Comparison of ENCODE assay signal across 8 cellular contexts in genomic region chr6:128600397-128600951, GRCh38.
DNase-seq lines count a peak whose midpoint lies in the region; ATAC-seq and TF ChIP-seq lines count a peak whose summit lies in the region.

No MANE protein-coding gene starts in this region.

- peaks cover 18% of the 10 kb centered on the region for H3K27me3 Mint-ChIP-seq in activated T-cell treated with anti-CD3 and anti-CD28 coated beads, Interleukin-2, amount 50 U/mL, for 24 hours

- H3K36me3 Mint-ChIP-seq in activated T-cell treated with anti-CD3 and anti-CD28 coated beads, Interleukin-2, amount 50 U/mL, for 24 hours (ENCODE audit: low read depth): no peaks in the 10 kb centered on the region

- TF ChIP-seq CTCF in SK-N-SH (IDR thresholded peaks at IDR 0.05) (no peak), gastroesophageal sphincter (IDR thresholded peaks at IDR 0.05) (no peak), lower leg skin (IDR thresholded peaks at IDR 0.05) (no peak)

- POLR2A ChIA-PET in SK-N-SH (lab: Yijun Ruan, JAX): no interaction called here

- H3K27ac ChIP-seq in SK-N-SH (ENCODE audit: low read depth in 2 of 2, low read length in 1 of 2) (peak overlapping the region; percentile 92 to 99), mesodermal cell (ENCODE audit: low read depth, low read length, severe bottlenecking) (peak overlapping the region; percentile 84), gastroesophageal sphincter (no peak overlapping the region)

- no peaks in the 10 kb centered on the region for H3K9me2 ChIP-seq in SK-N-SH

- H2AFZ ChIP-seq in SK-N-SH (ENCODE audit: low read depth): peak overlapping the region; percentile 74

- peaks cover 18% of the 10 kb centered on the region for H3F3A ChIP-seq in SK-N-SH (replicated peaks; ENCODE audit: insufficient read depth)

- no peaks in the 10 kb centered on the region for H3K27me3 ChIP-seq in SK-N-SH (ENCODE audit: insufficient read depth)
- H3K27me3 ChIP-seq in gastroesophageal sphincter: no peaks in the 10 kb centered on the region

- no peaks in the 10 kb centered on the region for H4K20me1 ChIP-seq in SK-N-SH (ENCODE audit: insufficient read depth)

- no peaks in the 10 kb centered on the region for H3K9me3 Mint-ChIP-seq in activated T-cell treated with anti-CD3 and anti-CD28 coated beads, Interleukin-2, amount 50 U/mL, for 24 hours

- H3K36me3 ChIP-seq in SK-N-SH (replicated peaks in 1 of 2; ENCODE audit: control insufficient read depth in 1 of 2, insufficient read depth in 2 of 2, low read length in 1 of 2) (no peaks in the 10 kb centered on the region), mesodermal cell (ENCODE audit: control insufficient read depth, insufficient read depth, low read length) (no peaks in the 10 kb centered on the region), gastroesophageal sphincter (no peaks in the 10 kb centered on the region)

- no peaks in the 10 kb centered on the region for H3K79me2 ChIP-seq in SK-N-SH (ENCODE audit: insufficient read depth)

- DNase-seq in A172 (ENCODE audit: low spot score) (peak; percentile 93), SK-N-SH (peak; percentile 6), lower leg skin (ENCODE audit: low spot score in 2 of 2) (no peak)
- DNase-seq in activated T-cell treated with anti-CD3 and anti-CD28 coated beads, Interleukin-2, amount 50 U/mL, for 24 hours: no peak

- no peaks in the 10 kb centered on the region for H3K9me3 ChIP-seq in SK-N-SH
- no peaks in the 10 kb centered on the region for H3K9me3 ChIP-seq in mesodermal cell (ENCODE audit: control insufficient read depth, low read length)
- no peaks in the 10 kb centered on the region for H3K9me3 ChIP-seq in gastroesophageal sphincter

- CTCF ChIA-PET in SK-N-SH (lab: Yijun Ruan, JAX): no interaction called here

- H3K27ac Mint-ChIP-seq in activated T-cell treated with anti-CD3 and anti-CD28 coated beads, Interleukin-2, amount 50 U/mL, for 24 hours: no peak overlapping the region

- no peak for TF ChIP-seq RAD21 in SK-N-SH (IDR thresholded peaks at IDR 0.05; ENCODE audit: low read length)

- H3K4me3 Mint-ChIP-seq in activated T-cell treated with anti-CD3 and anti-CD28 coated beads, Interleukin-2, amount 50 U/mL, for 24 hours: no peak overlapping the region

- H3K4me2 ChIP-seq in SK-N-SH: peak overlapping the region; percentile 71

- TF ChIP-seq POLR2A in gastroesophageal sphincter (IDR thresholded peaks at IDR 0.05) (no peak), lower leg skin (IDR thresholded peaks at IDR 0.05) (no peak)

- TF ChIP-seq EP300 in SK-N-SH (IDR thresholded peaks at IDR 0.05; ENCODE audit: borderline replicate concordance in 1 of 2, low read depth in 1 of 2, low read length in 1 of 2) (peak; percentile 65 to 95), gastroesophageal sphincter (IDR thresholded peaks at IDR 0.05) (no peak)

- WGBS in SK-N-SH (ENCODE audit: low lambda C conversion rate): 10% methylated on average over 4 of the region's 4 CpGs
- no CpG with 5 or more reads among the region's 4 CpGs for WGBS in mesodermal cell (ENCODE audit: insufficient coverage in 2 of 2), 2 experiments
- 41 to 63% methylated on average over 2 to 4 of the region's 4 CpGs for WGBS in gastroesophageal sphincter (ENCODE audit: low coverage in 1 of 2), 2 donors
- 38 to 49% methylated on average over 4 of the region's 4 CpGs for WGBS in lower leg skin, 2 donors

- intact Hi-C loops in lower leg skin (cut with DNase I; ENCODE audit: low total_unique reads): no loop called here

- H3K4me3 ChIP-seq in SK-N-SH (ENCODE audit: low read depth in 2 of 2, low read length in 1 of 2) (no peak overlapping the region; a peak in 2 of 4 replicates), mesodermal cell (ENCODE audit: extremely low read depth, insufficient read depth, low read length, poor library complexity, severe bottlenecking) (no peak overlapping the region), gastroesophageal sphincter (no peak overlapping the region), lower leg skin (ENCODE audit: low read depth, poor library complexity, severe bottlenecking) (no peak overlapping the region)

- H3K4me1 Mint-ChIP-seq in activated T-cell treated with anti-CD3 and anti-CD28 coated beads, Interleukin-2, amount 50 U/mL, for 24 hours (ENCODE audit: low read depth): peaks cover 45% of the 10 kb centered on the region

- H3K4me1 ChIP-seq in SK-N-SH (ENCODE audit: control insufficient read depth in 1 of 2, insufficient read depth in 2 of 2, low read depth in 1 of 2, low read length in 1 of 2) (peaks cover 0 to 47% of the 10 kb centered on the region in 2 experiments; a peak in 2 of 4 replicates), mesodermal cell (ENCODE audit: control insufficient read depth, insufficient read depth, low read length, poor library complexity, severe bottlenecking) (peaks cover 37% of the 10 kb centered on the region), gastroesophageal sphincter (peaks cover 0 to 1% (median 0%) of the 10 kb centered on the region in 3 donors)

- ATAC-seq in GM18907 (IDR thresholded peaks at IDR 0.05; ENCODE audit: unreplicated experiment): peak; percentile 81
- peak; percentile 44 for ATAC-seq in HG03378 (IDR thresholded peaks at IDR 0.05; ENCODE audit: unreplicated experiment)
- no peak for ATAC-seq in gastroesophageal sphincter

- peak overlapping the region; percentile 66 for H3K9ac ChIP-seq in SK-N-SH

TF ChIP-seq in SK-N-SH, 30 proteins besides CTCF, POLR2A, EP300 and RAD21 (continues in another document):
- TF ChIP-seq JUND (IDR thresholded peaks at IDR 0.05) (peak; percentile 95), REST (IDR thresholded peaks at IDR 0.05; ENCODE audit: low read depth, low read length) (peak; percentile 23; the same call in 1 of the 2 replicates), FOXM1 (IDR thresholded peaks at IDR 0.05; ENCODE audit: low read depth) (peak; percentile 93), TAF1 (IDR thresholded peaks at IDR 0.05; ENCODE audit: borderline replicate concordance, low read depth, low read length) (no peak), RCOR1 (IDR thresholded peaks at IDR 0.05; ENCODE audit: low read length) (no peak), FOSL2 (IDR thresholded peaks at IDR 0.05; ENCODE audit: borderline replicate concordance, low read depth) (peak; percentile 95), CHD2 (IDR thresholded peaks at IDR 0.05; ENCODE audit: low read length, partially characterized antibody) (no peak), RFX5 (IDR thresholded peaks at IDR 0.05; ENCODE audit: low read length) (no peak), FOXJ3 (CRISPR knock-in tag; IDR thresholded peaks at IDR 0.05) (no peak), ZBTB33 (IDR thresholded peaks at IDR 0.05; ENCODE audit: borderline replicate concordance, low read depth) (peak; percentile 42; the same call in 1 of the 2 replicates), IRF3 (IDR thresholded peaks at IDR 0.05; ENCODE audit: low read depth, low read length) (no peak), ELF1 (IDR thresholded peaks at IDR 0.05) (peak; percentile 46; the same call in 1 of the 2 replicates)

Comparison
In these comparisons a context has a peak if more than half of its experiments do, and no peak if none do; other contexts are left out.
1. DNase-seq: peak in A172 (single experiment) and SK-N-SH (single experiment); none in activated T-cell treated with anti-CD3 and anti-CD28 coated beads, Interleukin-2, amount 50 U/mL, for 24 hours (single experiment) and lower leg skin (0 of 2).
2. H3K27ac ChIP-seq: peak in SK-N-SH (2 of 2) and mesodermal cell (single experiment); none in gastroesophageal sphincter (0 of 4).